Comparison of ENCODE assay signal across 8 cellular contexts in genomic region chr2:151999058-151999457, GRCh38.
DNase-seq lines count a peak whose midpoint lies in the region; ATAC-seq, FAIRE-seq and TF ChIP-seq lines count a peak whose summit lies in the region.

No MANE protein-coding gene starts in this region.

- H3K36me3 ChIP-seq in heart right ventricle (no peaks in the 10 kb centered on the region), small intestine (ENCODE audit: control insufficient read depth in 2 of 2, insufficient read depth in 2 of 2, low read length in 2 of 2) (no peaks in the 10 kb centered on the region)

- peaks cover under 1% of the 10 kb centered on the region for H3K27me3 Mint-ChIP-seq in activated T-helper 2 cell treated with anti-CD3 and anti-CD28 coated beads, Interferon-gamma antibody, Interleukin-2, Interleukin-4, amounts not matched to agents 10 μg/mL and 5 μg/mL and 100 μg/mL, durations not matched to agents 14 hours and 24 hours and 36 hours (ENCODE audit: low read depth)

- ATAC-seq in GM19468 (IDR thresholded peaks at IDR 0.05; ENCODE audit: extremely low read depth, unreplicated experiment) (peak; percentile 42), heart right ventricle (peak in 7 of 8 donors; percentile 46 to 77 (median 73)), GM18867 (IDR thresholded peaks at IDR 0.05; ENCODE audit: unreplicated experiment) (no peak)

- peak; percentile 59 to 81 (median 75) for TF ChIP-seq CTCF in heart right ventricle (IDR thresholded peaks at IDR 0.05)

- no peaks in the 10 kb centered on the region for H3K36me3 Mint-ChIP-seq in activated T-helper 2 cell treated with anti-CD3 and anti-CD28 coated beads, Interferon-gamma antibody, Interleukin-2, Interleukin-4, amounts not matched to agents 10 μg/mL and 5 μg/mL and 100 μg/mL, durations not matched to agents 14 hours and 24 hours and 36 hours (ENCODE audit: low read depth)

- H3K9me3 ChIP-seq in heart right ventricle = no peaks in the 10 kb centered on the region
- H3K9me3 ChIP-seq in small intestine (ENCODE audit: control insufficient read depth, low read depth) = no peaks in the 10 kb centered on the region

- no peaks in the 10 kb centered on the region for H3K9me3 Mint-ChIP-seq in activated T-helper 2 cell treated with anti-CD3 and anti-CD28 coated beads, Interferon-gamma antibody, Interleukin-2, Interleukin-4, amounts not matched to agents 10 μg/mL and 5 μg/mL and 100 μg/mL, durations not matched to agents 14 hours and 24 hours and 36 hours

- intact Hi-C loops in activated T-helper 2 cell treated with anti-CD3 and anti-CD28 coated beads, Interferon-gamma antibody, Interleukin-2, Interleukin-4, amounts not matched to agents 10 μg/mL and 5 μg/mL and 100 μg/mL, durations not matched to agents 14 hours and 24 hours and 36 hours (cut with micrococcal nuclease) = no loop called here
- intact Hi-C loops in heart right ventricle (cut with DNase I) = loop anchor here in 1 of 10 donors (10.0 kb wide), 1 partner anchor 174 kb away; the partner anchor contains the start of gene ARL5A

- H3K4me1 Mint-ChIP-seq in activated T-helper 2 cell treated with anti-CD3 and anti-CD28 coated beads, Interferon-gamma antibody, Interleukin-2, Interleukin-4, amounts not matched to agents 10 μg/mL and 5 μg/mL and 100 μg/mL, durations not matched to agents 14 hours and 24 hours and 36 hours (ENCODE audit: low read depth) = no peaks in the 10 kb centered on the region

- FAIRE-seq in HTR-8/SVneo (lab: Jason Lieb, UNC) (no peak), small intestine (lab: Jason Lieb, UNC) (no peak)

- no peak overlapping the region for H3K27ac Mint-ChIP-seq in activated T-helper 2 cell treated with anti-CD3 and anti-CD28 coated beads, Interferon-gamma antibody, Interleukin-2, Interleukin-4, amounts not matched to agents 10 μg/mL and 5 μg/mL and 100 μg/mL, durations not matched to agents 14 hours and 24 hours and 36 hours

- H3K27me3 ChIP-seq in heart right ventricle = no peaks in the 10 kb centered on the region
- H3K27me3 ChIP-seq in small intestine (ENCODE audit: control insufficient read depth in 2 of 2, insufficient read depth in 2 of 2, low read length in 2 of 2) = no peaks in the 10 kb centered on the region

- peaks cover 0 to 1% (median 0%) of the 10 kb centered on the region in 9 donors for H3K4me1 ChIP-seq in heart right ventricle
- H3K4me1 ChIP-seq in small intestine (ENCODE audit: control insufficient read depth in 2 of 2, insufficient read depth in 1 of 2, low read depth in 1 of 2, low read length in 1 of 2) = no peaks in the 10 kb centered on the region

- no peak overlapping the region for H3K4me3 Mint-ChIP-seq in activated T-helper 2 cell treated with anti-CD3 and anti-CD28 coated beads, Interferon-gamma antibody, Interleukin-2, Interleukin-4, amounts not matched to agents 10 μg/mL and 5 μg/mL and 100 μg/mL, durations not matched to agents 14 hours and 24 hours and 36 hours (ENCODE audit: low read depth)

- 41 to 48% methylated on average over 6 of the region's 6 CpGs for WGBS in heart right ventricle, 2 donors
- 35 to 44% (median 36%) methylated on average over 6 of the region's 6 CpGs for WGBS in small intestine, 3 donors

- H3K4me3 ChIP-seq in heart right ventricle (no peak overlapping the region), small intestine (ENCODE audit: low read depth in 1 of 2, low read length in 2 of 2) (no peak overlapping the region)

- DNase-seq in COR-L47 (lab: John Stamatoyannopoulos, UW) = peak; percentile 39
- DNase-seq in HTR-8/SVneo (ENCODE audit: insufficient read length, low spot score) = peak; percentile 62
- DNase-seq in OCI-M1 (lab: John Stamatoyannopoulos, UW) = peak; percentile 70
- DNase-seq in activated T-helper 2 cell treated with anti-CD3 and anti-CD28 coated beads, Interferon-gamma antibody, Interleukin-2, Interleukin-4, amounts not matched to agents 10 μg/mL and 5 μg/mL and 100 μg/mL, durations not matched to agents 14 hours and 24 hours and 36 hours (ENCODE audit: low spot score) = peak; percentile 18
- DNase-seq in heart right ventricle = peak; percentile 22 to 31
- peak; percentile 40 for DNase-seq in small intestine

- H3K27ac ChIP-seq in heart right ventricle = no peak overlapping the region
- no peak overlapping the region for H3K27ac ChIP-seq in small intestine (ENCODE audit: low read depth in 1 of 2, low read length in 1 of 2)

Comparison
In these comparisons a context has a peak if more than half of its experiments do, and no peak if none do; other contexts are left out.
1. DNase-seq: peak in every context shown above with its lines; median percentile 70 in OCI-M1; 62 in HTR-8/SVneo; 40 in small intestine; 39 in COR-L47; 26 in heart right ventricle; 18 in activated T-helper 2 cell treated with anti-CD3 and anti-CD28 coated beads, Interferon-gamma antibody, Interleukin-2, Interleukin-4, amounts not matched to agents 10 μg/mL and 5 μg/mL and 100 μg/mL, durations not matched to agents 14 hours and 24 hours and 36 hours.